1 cellular context compared by ENCODE assay signal in the genomic region with DNA sequence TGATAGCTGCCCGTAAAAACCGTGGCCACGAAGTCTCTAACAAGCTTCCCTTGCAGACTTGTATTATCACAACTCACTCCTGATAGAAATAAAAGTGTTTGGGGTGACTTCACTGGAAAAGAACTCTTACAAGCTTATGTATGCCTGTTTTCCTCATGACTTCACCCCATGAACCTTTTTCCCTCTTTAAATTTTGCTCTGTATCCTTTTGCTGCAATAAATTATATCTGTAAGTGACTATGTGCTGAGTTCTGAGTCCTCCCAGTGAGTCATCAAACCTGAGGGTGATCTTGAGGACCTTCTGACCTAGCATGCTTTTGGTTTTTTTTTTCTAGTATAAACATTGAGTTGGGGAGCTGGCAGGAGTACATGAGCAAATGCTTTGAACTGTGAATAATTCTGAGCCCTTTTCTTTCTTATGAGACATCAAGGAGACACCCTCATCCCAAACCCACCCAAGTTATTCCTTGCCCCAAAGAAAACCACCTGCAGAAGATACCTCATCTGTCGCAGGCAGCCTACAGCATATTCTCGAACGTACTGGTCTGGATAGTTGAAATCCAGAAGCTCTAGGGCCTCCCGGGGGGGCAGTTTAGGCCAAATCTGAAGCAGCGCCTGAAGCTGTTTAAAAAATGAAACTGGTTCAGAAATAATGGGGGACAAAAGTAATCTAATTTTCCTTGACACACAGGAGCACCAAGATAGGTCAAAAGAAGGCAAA.
TF ChIP-seq lines count a peak whose summit lies in the region.

No MANE protein-coding gene starts in this region.

TF ChIP-seq in HepG2, 621 proteins besides CTCF, POLR2A, EP300 and RAD21 (continued from another document):
- TF ChIP-seq, protein P1, sequence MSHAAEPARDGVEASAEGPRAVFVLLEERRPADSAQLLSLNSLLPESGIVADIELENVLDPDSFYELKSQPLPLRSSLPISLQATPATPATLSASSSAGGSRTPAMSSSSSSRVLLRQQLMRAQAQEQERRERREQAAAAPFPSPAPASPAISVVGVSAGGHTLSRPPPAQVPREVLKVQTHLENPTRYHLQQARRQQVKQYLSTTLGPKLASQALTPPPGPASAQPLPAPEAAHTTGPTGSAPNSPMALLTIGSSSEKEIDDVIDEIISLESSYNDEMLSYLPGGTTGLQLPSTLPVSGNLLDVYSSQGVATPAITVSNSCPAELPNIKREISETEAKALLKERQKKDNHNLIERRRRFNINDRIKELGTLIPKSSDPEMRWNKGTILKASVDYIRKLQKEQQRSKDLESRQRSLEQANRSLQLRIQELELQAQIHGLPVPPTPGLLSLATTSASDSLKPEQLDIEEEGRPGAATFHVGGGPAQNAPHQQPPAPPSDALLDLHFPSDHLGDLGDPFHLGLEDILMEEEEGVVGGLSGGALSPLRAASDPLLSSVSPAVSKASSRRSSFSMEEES (CRISPR knock-in tag; IDR thresholded peaks at IDR 0.05) = no peak
- TF ChIP-seq, protein P2, sequence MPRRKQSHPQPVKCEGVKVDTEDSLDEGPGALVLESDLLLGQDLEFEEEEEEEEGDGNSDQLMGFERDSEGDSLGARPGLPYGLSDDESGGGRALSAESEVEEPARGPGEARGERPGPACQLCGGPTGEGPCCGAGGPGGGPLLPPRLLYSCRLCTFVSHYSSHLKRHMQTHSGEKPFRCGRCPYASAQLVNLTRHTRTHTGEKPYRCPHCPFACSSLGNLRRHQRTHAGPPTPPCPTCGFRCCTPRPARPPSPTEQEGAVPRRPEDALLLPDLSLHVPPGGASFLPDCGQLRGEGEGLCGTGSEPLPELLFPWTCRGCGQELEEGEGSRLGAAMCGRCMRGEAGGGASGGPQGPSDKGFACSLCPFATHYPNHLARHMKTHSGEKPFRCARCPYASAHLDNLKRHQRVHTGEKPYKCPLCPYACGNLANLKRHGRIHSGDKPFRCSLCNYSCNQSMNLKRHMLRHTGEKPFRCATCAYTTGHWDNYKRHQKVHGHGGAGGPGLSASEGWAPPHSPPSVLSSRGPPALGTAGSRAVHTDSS (CRISPR knock-in tag; conservative IDR thresholded peaks at IDR 0.05) = no peak
- TF ChIP-seq ZNF263 (CRISPR knock-in tag; IDR thresholded peaks at IDR 0.05) = peak; percentile 45; the same call in 1 of the 2 replicates
- TF ChIP-seq XBP1 (CRISPR knock-in tag; IDR thresholded peaks at IDR 0.05) = no peak
